Comparison of ENCODE assay signal across 25 cellular contexts in the genomic region with DNA sequence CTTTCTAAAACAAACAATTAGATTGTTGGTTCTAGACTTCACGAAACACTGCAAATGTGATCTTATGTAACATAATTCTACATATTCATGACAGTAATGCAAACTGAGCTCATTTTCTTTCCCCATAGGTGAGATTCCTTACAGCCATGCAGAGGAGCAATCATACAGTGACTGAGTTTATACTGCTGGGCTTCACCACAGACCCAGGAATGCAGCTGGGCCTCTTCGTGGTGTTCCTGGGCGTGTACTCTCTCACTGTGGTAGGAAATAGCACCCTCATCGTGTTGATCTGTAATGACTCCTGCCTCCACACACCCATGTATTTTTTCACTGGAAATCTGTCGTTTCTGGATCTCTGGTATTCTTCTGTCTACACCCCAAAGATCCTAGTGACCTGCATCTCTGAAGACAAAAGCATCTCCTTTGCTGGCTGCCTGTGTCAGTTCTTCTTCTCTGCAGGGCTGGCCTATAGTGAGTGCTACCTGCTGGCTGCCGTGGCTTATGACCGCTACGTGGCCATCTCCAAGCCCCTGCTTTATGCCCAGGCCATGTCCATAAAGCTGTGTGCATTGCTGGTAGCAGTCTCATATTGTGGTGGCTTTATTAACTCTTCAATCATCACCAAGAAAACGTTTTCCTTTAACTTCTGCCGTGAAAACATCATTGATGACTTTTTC. TPM values are rescaled to one million over a fixed set of nuclear protein-coding genes. Genes with fewer than 3 reads are reported as not detected.
DNase-seq lines count a peak whose midpoint lies in the region; ATAC-seq, FAIRE-seq and TF ChIP-seq lines count a peak whose summit lies in the region.
"Had no signal": no experiment of that assay in that cellular context is flagged by ENCODE, and none has a peak within 500 bp of the region (broad histone marks: within the 10 kb centered on the region; RNA-seq: fewer than 3 reads in every experiment).

No MANE protein-coding gene starts in this region.

- peaks cover 50% of the 10 kb centered on the region for H3K4me1 ChIP-seq in DND-41 (ENCODE audit: insufficient read depth, low read length)
- H3K4me1 ChIP-seq: esophagus squamous epithelium, right atrium auricular region had no signal

- peak; percentile 83 for DNase-seq in DND-41
- DNase-seq in bronchial epithelial cell (ENCODE audit: low read depth): peak; percentile 60
- no peak for DNase-seq in natural killer cell treated with Interleukin-12 subunit alpha and Interleukin-12 subunit beta and Interleukin-15 and Interleukin-18, amount 100 ng/mL, for 72 hours (ENCODE audit: low spot score)
- no peak for DNase-seq in DMS53 treated with DMSO at 0.1 percent for 48 hours (lab: John Stamatoyannopoulos, UW; ENCODE audit: unreplicated experiment)
- DNase-seq: activated CD4-positive, alpha-beta T cell treated with anti-CD3 and anti-CD28 coated beads, Interleukin-2, amount 50 U/mL, for 4 hours; activated effector memory CD4-positive, alpha-beta T cell treated with anti-CD3 and anti-CD28 coated beads, Interleukin-2, amount 50 U/mL, for 16 hours; CD4-positive, alpha-beta T cell; DMS53; effector CD4-positive, alpha-beta T cell; esophagus squamous epithelium; GOT3; NCI-H1092; NCI-H2029 treated with DMSO at 0.1 percent for 48 hours; NCI-H446 treated with DMSO at 0.1 percent for 48 hours; occipital lobe; T-cell had no signal

- H3K79me2 ChIP-seq in DND-41 (ENCODE audit: insufficient read depth, low read length): no peaks in the 10 kb centered on the region

- H4K20me1 ChIP-seq in DND-41 (ENCODE audit: insufficient read depth, low read length): no peaks in the 10 kb centered on the region

- H2AFZ ChIP-seq in DND-41 (ENCODE audit: low read depth, low read length): peak overlapping the region; percentile 37; the same call in 1 of the 2 replicates

- no peaks in the 10 kb centered on the region for H3K9me3 ChIP-seq in DND-41 (ENCODE audit: insufficient read depth, low read length, severe bottlenecking)
- no peaks in the 10 kb centered on the region for H3K9me3 ChIP-seq in KOPT-K1 (ENCODE audit: insufficient read depth, low read length, poor library complexity, severe bottlenecking)
- H3K9me3 ChIP-seq: esophagus squamous epithelium, right atrium auricular region had no signal

- peaks cover 19% of the 10 kb centered on the region for H3K9me3 Mint-ChIP-seq in natural killer cell treated with Interleukin-12 subunit alpha and Interleukin-12 subunit beta and Interleukin-15 and Interleukin-18, amount 100 ng/mL, for 72 hours

- H3K9ac ChIP-seq in DND-41 (ENCODE audit: low read depth, low read length): no peak overlapping the region

- no peak overlapping the region for H3K4me3 Mint-ChIP-seq in natural killer cell treated with Interleukin-12 subunit alpha and Interleukin-12 subunit beta and Interleukin-15 and Interleukin-18, amount 100 ng/mL, for 72 hours
- H3K4me3 Mint-ChIP-seq: CD4-positive, alpha-beta T cell; IgD-negative memory B cell; T-cell had no signal

- peak; percentile 97 for FAIRE-seq in bronchial epithelial cell (lab: Jason Lieb, UNC)

- peak; percentile 98 for ATAC-seq in DND-41 (ENCODE audit: insufficient read depth, low read depth)
- peak; percentile 32 to 41 for ATAC-seq in natural killer cell treated with Interleukin-12 subunit alpha and Interleukin-12 subunit beta and Interleukin-15 and Interleukin-18, amount 100 ng/mL, for 72 hours
- no peak for ATAC-seq in HG03039 (IDR thresholded peaks at IDR 0.05; ENCODE audit: unreplicated experiment)
- ATAC-seq in GM18498 (IDR thresholded peaks at IDR 0.05; ENCODE audit: unreplicated experiment): no peak
- no peak for ATAC-seq in HG02763 (IDR thresholded peaks at IDR 0.05; ENCODE audit: unreplicated experiment)
- ATAC-seq: T-cell had no signal

- no peaks in the 10 kb centered on the region for H3K27me3 Mint-ChIP-seq in natural killer cell treated with Interleukin-12 subunit alpha and Interleukin-12 subunit beta and Interleukin-15 and Interleukin-18, amount 100 ng/mL, for 72 hours
- H3K27me3 Mint-ChIP-seq: CD4-positive, alpha-beta T cell; IgD-negative memory B cell; T-cell had no signal

- H3K36me3 ChIP-seq in DND-41 (ENCODE audit: insufficient read depth, low read length): no peaks in the 10 kb centered on the region
- no peaks in the 10 kb centered on the region for H3K36me3 ChIP-seq in KOPT-K1 (ENCODE audit: insufficient read depth, low read length)
- no peaks in the 10 kb centered on the region for H3K36me3 ChIP-seq in bronchial epithelial cell (ENCODE audit: control insufficient read depth, insufficient read depth, low read length)
- H3K36me3 ChIP-seq: esophagus squamous epithelium, right atrium auricular region had no signal

- H3K4me1 Mint-ChIP-seq in natural killer cell treated with Interleukin-12 subunit alpha and Interleukin-12 subunit beta and Interleukin-15 and Interleukin-18, amount 100 ng/mL, for 72 hours (ENCODE audit: low read depth in 2 of 2): no peaks in the 10 kb centered on the region
- H3K4me1 Mint-ChIP-seq: IgD-negative memory B cell, T-cell had no signal

- no peaks in the 10 kb centered on the region for H3K36me3 Mint-ChIP-seq in natural killer cell treated with Interleukin-12 subunit alpha and Interleukin-12 subunit beta and Interleukin-15 and Interleukin-18, amount 100 ng/mL, for 72 hours
- H3K36me3 Mint-ChIP-seq: IgD-negative memory B cell, T-cell had no signal

- peak overlapping the region; percentile 68 for H3K27ac ChIP-seq in DND-41 (ENCODE audit: low read length)
- H3K27ac ChIP-seq in KOPT-K1 (ENCODE audit: low read depth, low read length, poor library complexity, severe bottlenecking): peak overlapping the region; percentile 11
- H3K27ac ChIP-seq: esophagus squamous epithelium, HL-60, right atrium auricular region had no signal

- TF ChIP-seq CTCF in DND-41 (IDR thresholded peaks at IDR 0.05; ENCODE audit: borderline replicate concordance, extremely low read depth, low read length, poor library complexity, severe bottlenecking): peak; percentile 28
- no peak for TF ChIP-seq CTCF in bronchial epithelial cell (IDR thresholded peaks at IDR 0.05; ENCODE audit: insufficient read depth, low read length, severe bottlenecking)

- H3K4me3 ChIP-seq in DND-41 (ENCODE audit: low read depth in 1 of 2, low read length in 2 of 2) (peak overlapping the region in 1 of 2 experiments; percentile 10; a peak in 1 of 4 replicates), bronchial epithelial cell (ENCODE audit: low read depth, low read length) (no peak overlapping the region)
- H3K4me3 ChIP-seq: esophagus squamous epithelium, right atrium auricular region had no signal

- H3K27ac Mint-ChIP-seq in natural killer cell treated with Interleukin-12 subunit alpha and Interleukin-12 subunit beta and Interleukin-15 and Interleukin-18, amount 100 ng/mL, for 72 hours: no peak overlapping the region
- H3K27ac Mint-ChIP-seq: CD4-positive, alpha-beta T cell; IgD-negative memory B cell; T-cell had no signal

- peak overlapping the region; percentile 39 for H3K4me2 ChIP-seq in DND-41 (ENCODE audit: insufficient read depth, low read length)

- H3K27me3 ChIP-seq in DND-41 (ENCODE audit: insufficient read depth, low read length, poor library complexity) (no peaks in the 10 kb centered on the region), bronchial epithelial cell (ENCODE audit: control insufficient read depth, insufficient read depth, low read length) (no peaks in the 10 kb centered on the region)
- H3K27me3 ChIP-seq: esophagus squamous epithelium, right atrium auricular region had no signal

RNA-seq across cellular contexts. Expression of gene OR9G1, which starts 1.5 kb away (rescaled TPM):
- not detected in 2 replicates for total RNA-seq in bronchial epithelial cell
- not detected for total RNA-seq in natural killer cell treated with Interleukin-12 subunit alpha and Interleukin-12 subunit beta and Interleukin-15 and Interleukin-18, amount 100 ng/mL, for 72 hours
- total RNA-seq: CD4-positive, alpha-beta T cell; esophagus squamous epithelium; lower leg skin; occipital lobe; right atrium auricular region; T-cell; temporal lobe had no signal

RNA-seq across cellular contexts. Expression of gene OR5AR1, which starts 36.9 kb away (rescaled TPM):
- total RNA-seq in bronchial epithelial cell: not detected in 2 replicates
- not detected for total RNA-seq in natural killer cell treated with Interleukin-12 subunit alpha and Interleukin-12 subunit beta and Interleukin-15 and Interleukin-18, amount 100 ng/mL, for 72 hours
- total RNA-seq: CD4-positive, alpha-beta T cell; esophagus squamous epithelium; lower leg skin; occipital lobe; right atrium auricular region; T-cell; temporal lobe had no signal

RNA-seq across cellular contexts. Expression of gene OR9G4, which starts 48.1 kb away (rescaled TPM):
- not detected in 2 replicates for total RNA-seq in bronchial epithelial cell
- not detected for total RNA-seq in natural killer cell treated with Interleukin-12 subunit alpha and Interleukin-12 subunit beta and Interleukin-15 and Interleukin-18, amount 100 ng/mL, for 72 hours
- total RNA-seq: CD4-positive, alpha-beta T cell; esophagus squamous epithelium; lower leg skin; occipital lobe; right atrium auricular region; T-cell; temporal lobe had no signal

RNA-seq across cellular contexts. Expression of gene OR5AP2, which starts 58.1 kb away (rescaled TPM):
- total RNA-seq in bronchial epithelial cell: not detected in 2 replicates
- not detected for total RNA-seq in natural killer cell treated with Interleukin-12 subunit alpha and Interleukin-12 subunit beta and Interleukin-15 and Interleukin-18, amount 100 ng/mL, for 72 hours
- total RNA-seq: CD4-positive, alpha-beta T cell; esophagus squamous epithelium; lower leg skin; occipital lobe; right atrium auricular region; T-cell; temporal lobe had no signal

Comparison
In these comparisons a context has a peak if more than half of its experiments do, and no peak if none do; other contexts are left out.
1. ATAC-seq: peak in DND-41 (single experiment) and natural killer cell treated with Interleukin-12 subunit alpha and Interleukin-12 subunit beta and Interleukin-15 and Interleukin-18, amount 100 ng/mL, for 72 hours (2 of 2); none in HG03039 (single experiment), GM18498 (single experiment) and HG02763 (single experiment).
2. DNase-seq: peak in DND-41 (single experiment) and bronchial epithelial cell (single experiment); none in natural killer cell treated with Interleukin-12 subunit alpha and Interleukin-12 subunit beta and Interleukin-15 and Interleukin-18, amount 100 ng/mL, for 72 hours (single experiment) and DMS53 treated with DMSO at 0.1 percent for 48 hours (single experiment).